18 cellular contexts compared by ENCODE assay signal in the genomic region with DNA sequence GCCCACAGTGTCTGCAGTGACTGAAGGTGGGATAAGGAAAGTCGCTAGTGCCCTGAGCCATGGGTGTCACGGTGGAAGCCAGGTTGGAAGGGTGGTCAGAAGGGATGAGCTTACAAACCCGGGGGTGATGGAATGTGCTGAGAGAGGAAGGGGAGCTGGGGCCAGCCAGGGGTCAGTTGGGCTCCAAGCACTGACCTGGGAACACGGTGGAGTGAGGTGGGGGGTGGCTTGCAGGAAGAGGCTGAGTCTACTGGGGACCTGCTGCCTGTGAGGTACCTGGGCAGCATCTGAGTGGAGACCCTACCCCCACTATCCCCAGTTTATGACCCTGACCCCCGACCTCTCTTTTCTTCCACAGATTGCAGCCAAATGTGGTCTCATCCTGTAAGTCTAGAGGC. TPM values are rescaled to one million over a fixed set of nuclear protein-coding genes. Genes with fewer than 3 reads are reported as not detected.
DNase-seq lines count a peak whose midpoint lies in the region; ATAC-seq and TF ChIP-seq lines count a peak whose summit lies in the region.
"Had no signal": no experiment of that assay in that cellular context is flagged by ENCODE, and none has a peak within 500 bp of the region (broad histone marks: within the 10 kb centered on the region; RNA-seq: fewer than 3 reads in every experiment).

No MANE protein-coding gene starts in this region.

- no peaks in the 10 kb centered on the region for H3K79me2 ChIP-seq in SK-N-SH (ENCODE audit: insufficient read depth)

- TF ChIP-seq RAD21 in SK-N-SH (IDR thresholded peaks at IDR 0.05; ENCODE audit: low read length), result no peak

- no peak for TF ChIP-seq POLR2A in GM18505 (IDR thresholded peaks at IDR 0.05; ENCODE audit: borderline replicate concordance, extremely low read depth, insufficient read depth, insufficient read length)

- H3K4me3 Mint-ChIP-seq in chondrocyte (ENCODE audit: unreplicated experiment), result no peak overlapping the region
- H3K4me3 Mint-ChIP-seq in nephron, result no peak overlapping the region

- H3K9me3 Mint-ChIP-seq in chondrocyte (ENCODE audit: low read depth) (no peaks in the 10 kb centered on the region), nephron (no peaks in the 10 kb centered on the region)

- intact Hi-C loops in lower lobe of right lung (cut with DNase I), result no loop called here

- WGBS in SK-N-SH (ENCODE audit: low lambda C conversion rate), result 58% methylated on average over 5 of the region's 5 CpGs

- peak; percentile 34 for DNase-seq in SK-N-SH
- peak; percentile 59 for DNase-seq in chondrocyte (ENCODE audit: low spot score)
- no peak for DNase-seq in NCI-H345 treated with DMSO at 0.1 percent for 48 hours (lab: John Stamatoyannopoulos, UW; ENCODE audit: unreplicated experiment)
- no peak for DNase-seq in lower lobe of right lung
- DNase-seq: DMS 273 treated with DMSO at 0.1 percent for 48 hours; NCI-H146; NCI-H2081 treated with DMSO at 0.1 percent for 48 hours; NCI-H2227 treated with DMSO at 0.1 percent for 48 hours; NK-92 treated with Interleukin-12 subunit alpha and Interleukin-12 subunit beta, amount 100 ng/mL, for 24 hours had no signal

- H3K9ac ChIP-seq in SK-N-SH, result no peak overlapping the region
- H3K9ac ChIP-seq: BLaER1 had no signal

- H3K27ac ChIP-seq in SK-N-SH (ENCODE audit: low read depth in 2 of 2, low read length in 1 of 2) (no peak overlapping the region), lower lobe of right lung (no peak overlapping the region)
- H3K27ac ChIP-seq: 22Rv1, BLaER1, HL-60 had no signal

- CTCF ChIA-PET in SK-N-SH (lab: Yijun Ruan, JAX), result interaction anchor here (0.9 to 53.3 kb wide), 5 partner anchors 16 to 190 kb away, joined by 3 to 2150 read pairs (median 101); partner anchors contain the start of genes COL1A1 and LRRC59

- H2AFZ ChIP-seq in SK-N-SH (ENCODE audit: low read depth), result no peak overlapping the region

- peaks cover 24% of the 10 kb centered on the region for H3F3A ChIP-seq in SK-N-SH (replicated peaks; ENCODE audit: insufficient read depth)

- ATAC-seq in SK-N-SH treated with all-trans-retinoic acid at 6 μM for 48 hours (no peak), lower lobe of right lung (no peak), GM18505 (IDR thresholded peaks at IDR 0.05; ENCODE audit: unreplicated experiment) (no peak), HG03342 (IDR thresholded peaks at IDR 0.05; ENCODE audit: unreplicated experiment) (no peak)
- ATAC-seq: K562 had no signal

- H3K36me3 Mint-ChIP-seq in chondrocyte (ENCODE audit: low read depth) (peaks cover 15% of the 10 kb centered on the region), nephron (ENCODE audit: low read depth) (no peaks in the 10 kb centered on the region)

- H3K27me3 Mint-ChIP-seq in chondrocyte (ENCODE audit: low read depth) (no peaks in the 10 kb centered on the region), nephron (ENCODE audit: low read depth) (peaks cover 17% of the 10 kb centered on the region)

- H3K4me1 Mint-ChIP-seq in chondrocyte (ENCODE audit: low read depth) (peaks cover 64% of the 10 kb centered on the region), nephron (peaks cover 23% of the 10 kb centered on the region)

- no peaks in the 10 kb centered on the region for H3K9me2 ChIP-seq in SK-N-SH

- H3K27ac Mint-ChIP-seq in chondrocyte (ENCODE audit: unreplicated experiment) (peak overlapping the region; percentile 74), nephron (peak overlapping the region in 2 of 3 experiments; percentile 16 to 61)

- POLR2A ChIA-PET in SK-N-SH (lab: Yijun Ruan, JAX), result no interaction called here

- H3K4me1 ChIP-seq in SK-N-SH (ENCODE audit: control insufficient read depth in 1 of 2, insufficient read depth in 2 of 2, low read depth in 1 of 2, low read length in 1 of 2) (peaks cover 11 to 34% of the 10 kb centered on the region in 2 experiments; a peak in 3 of 4 replicates), lower lobe of right lung (peaks cover 15% of the 10 kb centered on the region)

- H4K20me1 ChIP-seq in SK-N-SH (ENCODE audit: insufficient read depth), result no peaks in the 10 kb centered on the region
- H4K20me1 ChIP-seq: BLaER1 had no signal

- no peaks in the 10 kb centered on the region for H3K9me3 ChIP-seq in SK-N-SH
- no peaks in the 10 kb centered on the region for H3K9me3 ChIP-seq in lower lobe of right lung
- H3K9me3 ChIP-seq: BLaER1 had no signal

- TF ChIP-seq CTCF in SK-N-SH (IDR thresholded peaks at IDR 0.05) (no peak), chondrocyte (IDR thresholded peaks at IDR 0.05) (no peak), nephron (IDR thresholded peaks at IDR 0.05; ENCODE audit: unreplicated experiment in 3 of 3) (no peak), lower lobe of right lung (IDR thresholded peaks at IDR 0.05) (no peak)

- H3K27me3 ChIP-seq in SK-N-SH (ENCODE audit: insufficient read depth) (no peaks in the 10 kb centered on the region), lower lobe of right lung (ENCODE audit: low read depth) (peaks cover 31% of the 10 kb centered on the region)

- no peak overlapping the region for H3K4me3 ChIP-seq in SK-N-SH (ENCODE audit: low read depth in 2 of 2, low read length in 1 of 2)
- H3K4me3 ChIP-seq in lower lobe of right lung, result no peak overlapping the region
- H3K4me3 ChIP-seq: BLaER1, K562 had no signal

- H3K36me3 ChIP-seq in SK-N-SH (replicated peaks in 1 of 2; ENCODE audit: control insufficient read depth in 1 of 2, insufficient read depth in 2 of 2, low read length in 1 of 2), result peaks cover 0 to 4% of the 10 kb centered on the region in 2 experiments
- H3K36me3 ChIP-seq in lower lobe of right lung, result peaks cover 5% of the 10 kb centered on the region
- H3K36me3 ChIP-seq: BLaER1 had no signal

- TF ChIP-seq EP300 in SK-N-SH (IDR thresholded peaks at IDR 0.05; ENCODE audit: borderline replicate concordance in 1 of 2, low read depth in 1 of 2, low read length in 1 of 2), result no peak

- H3K4me2 ChIP-seq in SK-N-SH, result no peak overlapping the region
- H3K4me2 ChIP-seq: BLaER1 had no signal

TF ChIP-seq in SK-N-SH, 30 proteins besides CTCF, POLR2A, EP300 and RAD21:
- TF ChIP-seq FOSL2 (IDR thresholded peaks at IDR 0.05; ENCODE audit: borderline replicate concordance, low read depth) (no peak), TAF1 (IDR thresholded peaks at IDR 0.05; ENCODE audit: borderline replicate concordance, low read depth, low read length) (no peak), RCOR1 (IDR thresholded peaks at IDR 0.05; ENCODE audit: low read length) (no peak), JUND (IDR thresholded peaks at IDR 0.05) (no peak)

TF ChIP-seq in SK-N-SH treated with all-trans-retinoic acid at 6 μM for 48 hours, 23 proteins besides CTCF, POLR2A, EP300 and RAD21:
- TF ChIP-seq GLIS3 (CRISPR knock-in tag; IDR thresholded peaks at IDR 0.05) (no peak), ARNTL (CRISPR knock-in tag; IDR thresholded peaks at IDR 0.05; ENCODE audit: borderline replicate concordance, low read depth) (no peak), ZC3H10 (CRISPR knock-in tag; IDR thresholded peaks at IDR 0.05) (no peak), ZNF70 (CRISPR knock-in tag; IDR thresholded peaks at IDR 0.05) (no peak), PATZ1 (CRISPR knock-in tag; IDR thresholded peaks at IDR 0.05; ENCODE audit: borderline replicate concordance) (no peak)
- TF ChIP-seq, protein P1, sequence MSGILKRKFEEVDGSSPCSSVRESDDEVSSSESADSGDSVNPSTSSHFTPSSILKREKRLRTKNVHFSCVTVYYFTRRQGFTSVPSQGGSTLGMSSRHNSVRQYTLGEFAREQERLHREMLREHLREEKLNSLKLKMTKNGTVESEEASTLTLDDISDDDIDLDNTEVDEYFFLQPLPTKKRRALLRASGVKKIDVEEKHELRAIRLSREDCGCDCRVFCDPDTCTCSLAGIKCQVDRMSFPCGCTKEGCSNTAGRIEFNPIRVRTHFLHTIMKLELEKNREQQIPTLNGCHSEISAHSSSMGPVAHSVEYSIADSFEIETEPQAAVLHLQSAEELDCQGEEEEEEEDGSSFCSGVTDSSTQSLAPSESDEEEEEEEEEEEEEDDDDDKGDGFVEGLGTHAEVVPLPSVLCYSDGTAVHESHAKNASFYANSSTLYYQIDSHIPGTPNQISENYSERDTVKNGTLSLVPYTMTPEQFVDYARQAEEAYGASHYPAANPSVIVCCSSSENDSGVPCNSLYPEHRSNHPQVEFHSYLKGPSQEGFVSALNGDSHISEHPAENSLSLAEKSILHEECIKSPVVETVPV (CRISPR knock-in tag; IDR thresholded peaks at IDR 0.05), result no peak

RNA-seq across cellular contexts. Expression of gene TMEM92, which starts 3.1 kb away (rescaled TPM):
- 0.28 and 0.46 TPM in 2 replicates for polyA plus RNA-seq in SK-N-SH (2012; rRNA removed)
- 0.06 and 0.16 TPM in 2 replicates for polyA plus RNA-seq in SK-N-SH (2012; cell fraction: cytosol; rRNA removed)
- polyA plus RNA-seq in SK-N-SH (2012; cell fraction: nucleus; rRNA removed), result 0.15 and 0.20 TPM in 2 replicates
- 1.6 to 1.7 TPM (median 1.7 TPM) in 3 replicates for total RNA-seq in chondrocyte
- 9.2 TPM for total RNA-seq in lower lobe of right lung
- total RNA-seq: Right ventricle myocardium superior had no signal

Comparison
In these comparisons a context has a peak if more than half of its experiments do, and no peak if none do; other contexts are left out.
1. DNase-seq: peak in SK-N-SH (single experiment) and chondrocyte (single experiment); none in NCI-H345 treated with DMSO at 0.1 percent for 48 hours (single experiment) and lower lobe of right lung (single experiment).